2 cellular contexts compared by ENCODE assay signal in the genomic region with DNA sequence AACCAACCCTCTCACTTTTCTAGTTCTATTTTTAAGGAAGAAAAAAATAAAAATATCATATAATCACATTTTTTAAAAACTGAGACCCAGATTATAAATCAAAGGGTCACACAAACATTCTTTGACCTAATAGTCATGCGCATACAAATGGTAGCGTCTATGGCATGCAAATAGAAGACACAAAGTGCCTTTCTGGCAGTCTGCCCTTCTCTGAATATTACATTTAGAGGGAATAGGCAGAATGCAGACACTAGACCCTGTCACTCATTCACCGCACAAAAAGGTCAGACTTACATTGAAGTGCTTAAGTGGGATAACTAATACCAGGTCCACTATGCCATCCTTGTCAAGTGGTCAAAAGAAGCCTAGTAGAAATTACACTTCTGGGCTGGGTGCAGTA.
TF ChIP-seq lines count a peak whose summit lies in the region.

No MANE protein-coding gene starts in this region.

TF ChIP-seq in SK-N-SH, 30 proteins besides CTCF, POLR2A, EP300 and RAD21 (continued from another document and continues in another):
- TF ChIP-seq SMC3 (IDR thresholded peaks at IDR 0.05; ENCODE audit: low read depth, low read length) (no peak), MXI1 (IDR thresholded peaks at IDR 0.05; ENCODE audit: low read depth, low read length) (no peak), PBX3 (IDR thresholded peaks at IDR 0.05) (peak; percentile 86), USF1 (IDR thresholded peaks at IDR 0.05; ENCODE audit: borderline replicate concordance, low read depth) (no peak), NRF1 (IDR thresholded peaks at IDR 0.05; ENCODE audit: low read depth, low read length) (no peak), YY1 (IDR thresholded peaks at IDR 0.05; ENCODE audit: low read depth) (no peak), POLR2AphosphoS5 (IDR thresholded peaks at IDR 0.05; ENCODE audit: low read depth, low read length) (peak; percentile 40; the same call in 1 of the 2 replicates), MAX (IDR thresholded peaks at IDR 0.05; ENCODE audit: low read depth) (0 out of 2 replicates have a peak, but pooled peaks have one; percentile 14), FOXM1 (IDR thresholded peaks at IDR 0.05; ENCODE audit: low read depth) (no peak), MEF2A (IDR thresholded peaks at IDR 0.05; ENCODE audit: borderline replicate concordance, low read depth) (no peak), GABPA (IDR thresholded peaks at IDR 0.05; ENCODE audit: low read depth) (no peak), CHD2 (IDR thresholded peaks at IDR 0.05; ENCODE audit: low read length, partially characterized antibody) (no peak), RXRA (IDR thresholded peaks at IDR 0.05; ENCODE audit: borderline replicate concordance, low read depth) (no peak), EZH2phosphoT487 (IDR thresholded peaks at IDR 0.05; ENCODE audit: borderline replicate concordance, low read depth) (no peak), TCF12 (IDR thresholded peaks at IDR 0.05) (peak; percentile 72), RCOR1 (IDR thresholded peaks at IDR 0.05; ENCODE audit: low read length) (no peak), NFIC (IDR thresholded peaks at IDR 0.05; ENCODE audit: borderline replicate concordance) (peak; percentile 72; the same call in 1 of the 2 replicates), FOSL2 (IDR thresholded peaks at IDR 0.05; ENCODE audit: borderline replicate concordance, low read depth) (peak; percentile 30; the same call in 1 of the 2 replicates), TAF1 (IDR thresholded peaks at IDR 0.05; ENCODE audit: borderline replicate concordance, low read depth, low read length) (no peak)
- TF ChIP-seq, protein P1, sequence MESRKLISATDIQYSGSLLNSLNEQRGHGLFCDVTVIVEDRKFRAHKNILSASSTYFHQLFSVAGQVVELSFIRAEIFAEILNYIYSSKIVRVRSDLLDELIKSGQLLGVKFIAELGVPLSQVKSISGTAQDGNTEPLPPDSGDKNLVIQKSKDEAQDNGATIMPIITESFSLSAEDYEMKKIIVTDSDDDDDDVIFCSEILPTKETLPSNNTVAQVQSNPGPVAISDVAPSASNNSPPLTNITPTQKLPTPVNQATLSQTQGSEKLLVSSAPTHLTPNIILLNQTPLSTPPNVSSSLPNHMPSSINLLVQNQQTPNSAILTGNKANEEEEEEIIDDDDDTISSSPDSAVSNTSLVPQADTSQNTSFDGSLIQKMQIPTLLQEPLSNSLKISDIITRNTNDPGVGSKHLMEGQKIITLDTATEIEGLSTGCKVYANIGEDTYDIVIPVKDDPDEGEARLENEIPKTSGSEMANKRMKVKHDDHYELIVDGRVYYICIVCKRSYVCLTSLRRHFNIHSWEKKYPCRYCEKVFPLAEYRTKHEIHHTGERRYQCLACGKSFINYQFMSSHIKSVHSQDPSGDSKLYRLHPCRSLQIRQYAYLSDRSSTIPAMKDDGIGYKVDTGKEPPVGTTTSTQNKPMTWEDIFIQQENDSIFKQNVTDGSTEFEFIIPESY (IDR thresholded peaks at IDR 0.05; ENCODE audit: borderline replicate concordance, low read depth) = no peak
- TF ChIP-seq, protein P2, sequence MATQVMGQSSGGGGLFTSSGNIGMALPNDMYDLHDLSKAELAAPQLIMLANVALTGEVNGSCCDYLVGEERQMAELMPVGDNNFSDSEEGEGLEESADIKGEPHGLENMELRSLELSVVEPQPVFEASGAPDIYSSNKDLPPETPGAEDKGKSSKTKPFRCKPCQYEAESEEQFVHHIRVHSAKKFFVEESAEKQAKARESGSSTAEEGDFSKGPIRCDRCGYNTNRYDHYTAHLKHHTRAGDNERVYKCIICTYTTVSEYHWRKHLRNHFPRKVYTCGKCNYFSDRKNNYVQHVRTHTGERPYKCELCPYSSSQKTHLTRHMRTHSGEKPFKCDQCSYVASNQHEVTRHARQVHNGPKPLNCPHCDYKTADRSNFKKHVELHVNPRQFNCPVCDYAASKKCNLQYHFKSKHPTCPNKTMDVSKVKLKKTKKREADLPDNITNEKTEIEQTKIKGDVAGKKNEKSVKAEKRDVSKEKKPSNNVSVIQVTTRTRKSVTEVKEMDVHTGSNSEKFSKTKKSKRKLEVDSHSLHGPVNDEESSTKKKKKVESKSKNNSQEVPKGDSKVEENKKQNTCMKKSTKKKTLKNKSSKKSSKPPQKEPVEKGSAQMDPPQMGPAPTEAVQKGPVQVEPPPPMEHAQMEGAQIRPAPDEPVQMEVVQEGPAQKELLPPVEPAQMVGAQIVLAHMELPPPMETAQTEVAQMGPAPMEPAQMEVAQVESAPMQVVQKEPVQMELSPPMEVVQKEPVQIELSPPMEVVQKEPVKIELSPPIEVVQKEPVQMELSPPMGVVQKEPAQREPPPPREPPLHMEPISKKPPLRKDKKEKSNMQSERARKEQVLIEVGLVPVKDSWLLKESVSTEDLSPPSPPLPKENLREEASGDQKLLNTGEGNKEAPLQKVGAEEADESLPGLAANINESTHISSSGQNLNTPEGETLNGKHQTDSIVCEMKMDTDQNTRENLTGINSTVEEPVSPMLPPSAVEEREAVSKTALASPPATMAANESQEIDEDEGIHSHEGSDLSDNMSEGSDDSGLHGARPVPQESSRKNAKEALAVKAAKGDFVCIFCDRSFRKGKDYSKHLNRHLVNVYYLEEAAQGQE (IDR thresholded peaks at IDR 0.05; ENCODE audit: low read depth, low read length) = no peak
- TF ChIP-seq, protein P3, sequence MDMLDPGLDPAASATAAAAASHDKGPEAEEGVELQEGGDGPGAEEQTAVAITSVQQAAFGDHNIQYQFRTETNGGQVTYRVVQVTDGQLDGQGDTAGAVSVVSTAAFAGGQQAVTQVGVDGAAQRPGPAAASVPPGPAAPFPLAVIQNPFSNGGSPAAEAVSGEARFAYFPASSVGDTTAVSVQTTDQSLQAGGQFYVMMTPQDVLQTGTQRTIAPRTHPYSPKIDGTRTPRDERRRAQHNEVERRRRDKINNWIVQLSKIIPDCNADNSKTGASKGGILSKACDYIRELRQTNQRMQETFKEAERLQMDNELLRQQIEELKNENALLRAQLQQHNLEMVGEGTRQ (IDR thresholded peaks at IDR 0.05; ENCODE audit: borderline replicate concordance, low read depth, low read length) = no peak

TF ChIP-seq in WTC11, 78 proteins besides CTCF, POLR2A, EP300 and RAD21 (continued from another document and continues in another):
- TF ChIP-seq ATF2 (CRISPR knock-in tag; IDR thresholded peaks at IDR 0.05; ENCODE audit: borderline replicate concordance, low read depth) = no peak
- TF ChIP-seq ZBTB43 (CRISPR knock-in tag; IDR thresholded peaks at IDR 0.05) = no peak
- TF ChIP-seq FOXP1 (CRISPR knock-in tag; IDR thresholded peaks at IDR 0.05; ENCODE audit: borderline replicate concordance) = no peak
- TF ChIP-seq ZNF281 (CRISPR knock-in tag; IDR thresholded peaks at IDR 0.05) = no peak
- TF ChIP-seq PRRX2 (CRISPR knock-in tag; IDR thresholded peaks at IDR 0.05) = no peak
- TF ChIP-seq, protein P4, sequence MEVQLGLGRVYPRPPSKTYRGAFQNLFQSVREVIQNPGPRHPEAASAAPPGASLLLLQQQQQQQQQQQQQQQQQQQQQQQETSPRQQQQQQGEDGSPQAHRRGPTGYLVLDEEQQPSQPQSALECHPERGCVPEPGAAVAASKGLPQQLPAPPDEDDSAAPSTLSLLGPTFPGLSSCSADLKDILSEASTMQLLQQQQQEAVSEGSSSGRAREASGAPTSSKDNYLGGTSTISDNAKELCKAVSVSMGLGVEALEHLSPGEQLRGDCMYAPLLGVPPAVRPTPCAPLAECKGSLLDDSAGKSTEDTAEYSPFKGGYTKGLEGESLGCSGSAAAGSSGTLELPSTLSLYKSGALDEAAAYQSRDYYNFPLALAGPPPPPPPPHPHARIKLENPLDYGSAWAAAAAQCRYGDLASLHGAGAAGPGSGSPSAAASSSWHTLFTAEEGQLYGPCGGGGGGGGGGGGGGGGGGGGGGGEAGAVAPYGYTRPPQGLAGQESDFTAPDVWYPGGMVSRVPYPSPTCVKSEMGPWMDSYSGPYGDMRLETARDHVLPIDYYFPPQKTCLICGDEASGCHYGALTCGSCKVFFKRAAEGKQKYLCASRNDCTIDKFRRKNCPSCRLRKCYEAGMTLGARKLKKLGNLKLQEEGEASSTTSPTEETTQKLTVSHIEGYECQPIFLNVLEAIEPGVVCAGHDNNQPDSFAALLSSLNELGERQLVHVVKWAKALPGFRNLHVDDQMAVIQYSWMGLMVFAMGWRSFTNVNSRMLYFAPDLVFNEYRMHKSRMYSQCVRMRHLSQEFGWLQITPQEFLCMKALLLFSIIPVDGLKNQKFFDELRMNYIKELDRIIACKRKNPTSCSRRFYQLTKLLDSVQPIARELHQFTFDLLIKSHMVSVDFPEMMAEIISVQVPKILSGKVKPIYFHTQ (CRISPR knock-in tag; IDR thresholded peaks at IDR 0.05) = no peak
- no peak for TF ChIP-seq STAT6 (CRISPR knock-in tag; conservative IDR thresholded peaks at IDR 0.05; ENCODE audit: low read depth)
- no peak for TF ChIP-seq ZNF532 (CRISPR knock-in tag; IDR thresholded peaks at IDR 0.05; ENCODE audit: borderline replicate concordance)
- TF ChIP-seq ELF4 (CRISPR knock-in tag; IDR thresholded peaks at IDR 0.05; ENCODE audit: low read depth) = no peak
